8 cellular contexts compared by ENCODE assay signal in the genomic region with DNA sequence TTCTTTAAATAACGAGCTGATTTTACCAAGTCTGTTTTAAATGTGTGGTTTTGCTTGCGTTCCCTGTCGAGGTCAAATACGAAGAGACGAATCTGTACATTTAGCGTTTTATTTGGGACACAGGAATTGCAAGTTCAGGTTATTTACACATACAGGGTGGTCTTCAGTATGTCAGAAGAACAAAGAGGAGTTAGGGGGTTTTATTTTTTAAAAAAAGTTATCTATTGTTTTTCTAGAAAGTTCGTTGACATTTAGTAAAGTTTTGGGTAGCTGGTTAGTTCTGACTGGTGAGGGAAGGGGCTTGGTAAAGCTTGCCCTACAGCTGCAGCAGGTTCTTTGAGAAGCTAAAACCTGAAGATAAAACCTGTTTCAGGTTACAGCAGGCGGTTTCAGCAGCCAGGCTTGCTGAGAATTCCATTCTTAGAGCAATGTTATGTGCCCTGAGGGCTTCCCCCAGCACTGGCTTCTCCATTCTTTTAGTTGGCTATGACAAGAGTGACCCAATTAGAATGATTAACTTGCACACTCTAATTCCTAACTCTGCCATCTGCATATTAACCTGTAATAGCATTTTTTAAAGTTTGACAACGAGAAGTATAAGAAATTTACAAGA. TPM values are rescaled to one million over a fixed set of nuclear protein-coding genes. Genes with fewer than 3 reads are reported as not detected.
DNase-seq lines count a peak whose midpoint lies in the region; ATAC-seq and TF ChIP-seq lines count a peak whose summit lies in the region.

No MANE protein-coding gene starts in this region.

- peak overlapping the region; percentile 40 for H3K4me3 Mint-ChIP-seq in activated naive CD8-positive, alpha-beta T cell treated with anti-CD3 and anti-CD28 coated beads, Interleukin-2, amount 50 U/mL, for 24 hours

- no peak overlapping the region for H3K27ac Mint-ChIP-seq in activated naive CD8-positive, alpha-beta T cell treated with anti-CD3 and anti-CD28 coated beads, Interleukin-2, amount 50 U/mL, for 24 hours

- no peaks in the 10 kb centered on the region for H3K27me3 ChIP-seq in right atrium auricular region
- no peaks in the 10 kb centered on the region for H3K27me3 ChIP-seq in lung (ENCODE audit: control insufficient read depth, insufficient read depth)
- H3K27me3 ChIP-seq in uterus: no peaks in the 10 kb centered on the region

- H3K4me1 Mint-ChIP-seq in activated naive CD8-positive, alpha-beta T cell treated with anti-CD3 and anti-CD28 coated beads, Interleukin-2, amount 50 U/mL, for 24 hours: peaks cover 29% of the 10 kb centered on the region

- no peak for TF ChIP-seq POLR2A in uterus (IDR thresholded peaks at IDR 0.05)

- intact Hi-C loops in Right ventricle myocardium superior (cut with DNase I) (loop anchor here (10.0 kb wide), 1 partner anchor 151 kb away; no protein-coding TSS in a partner anchor), uterus (cut with DNase I; ENCODE audit: low total_unique reads) (no loop called here)

- no peaks in the 10 kb centered on the region for H3K9me3 Mint-ChIP-seq in activated naive CD8-positive, alpha-beta T cell treated with anti-CD3 and anti-CD28 coated beads, Interleukin-2, amount 50 U/mL, for 24 hours

- 91% methylated on average over 9 of the region's 9 CpGs for WGBS in lung, 2 donors

- ATAC-seq in Right ventricle myocardium superior (ENCODE audit: poor library complexity) (no peak), lung (ENCODE audit: insufficient read depth, low FRiP score) (no peak), GM21423 (IDR thresholded peaks at IDR 0.05; ENCODE audit: unreplicated experiment) (no peak), GM21737 (IDR thresholded peaks at IDR 0.05; ENCODE audit: unreplicated experiment) (no peak), HG03442 (IDR thresholded peaks at IDR 0.05; ENCODE audit: unreplicated experiment) (no peak)
- no peak for ATAC-seq in activated naive CD8-positive, alpha-beta T cell treated with anti-CD3 and anti-CD28 coated beads, Interleukin-2, amount 50 U/mL, for 24 hours

- DNase-seq in right atrium auricular region (ENCODE audit: low spot score): no peak
- no peak for DNase-seq in Right ventricle myocardium superior
- DNase-seq in activated naive CD8-positive, alpha-beta T cell treated with anti-CD3 and anti-CD28 coated beads, Interleukin-2, amount 50 U/mL, for 24 hours: no peak
- DNase-seq in lung (ENCODE audit: low spot score): no peak
- DNase-seq in uterus: no peak

- no peaks in the 10 kb centered on the region for H3K27me3 Mint-ChIP-seq in activated naive CD8-positive, alpha-beta T cell treated with anti-CD3 and anti-CD28 coated beads, Interleukin-2, amount 50 U/mL, for 24 hours

- peaks cover 0 to 8% of the 10 kb centered on the region in 2 donors for H3K9me3 ChIP-seq in right atrium auricular region
- no peaks in the 10 kb centered on the region for H3K9me3 ChIP-seq in lung (ENCODE audit: control insufficient read depth in 2 of 2, insufficient read depth in 1 of 2, low read length in 1 of 2)
- no peaks in the 10 kb centered on the region for H3K9me3 ChIP-seq in uterus

- H3K4me1 ChIP-seq in right atrium auricular region: peaks cover 0 to 40% of the 10 kb centered on the region in 2 donors
- peaks cover 3 to 20% of the 10 kb centered on the region in 2 donors for H3K4me1 ChIP-seq in lung (ENCODE audit: control insufficient read depth in 2 of 2, insufficient read depth in 2 of 2, low read length in 2 of 2)
- H3K4me1 ChIP-seq in uterus: peaks cover 0 to 3% of the 10 kb centered on the region in 2 donors

- peaks cover 7% of the 10 kb centered on the region for H3K36me3 Mint-ChIP-seq in activated naive CD8-positive, alpha-beta T cell treated with anti-CD3 and anti-CD28 coated beads, Interleukin-2, amount 50 U/mL, for 24 hours (ENCODE audit: low read depth)

- H3K36me3 ChIP-seq in right atrium auricular region: no peaks in the 10 kb centered on the region
- H3K36me3 ChIP-seq in lung (ENCODE audit: control insufficient read depth in 2 of 2, insufficient read depth in 2 of 2, low read length in 2 of 2): no peaks in the 10 kb centered on the region
- no peaks in the 10 kb centered on the region for H3K36me3 ChIP-seq in uterus

- H3K27ac ChIP-seq in right atrium auricular region: peak overlapping the region; percentile 95 to 99
- peak overlapping the region; percentile 93 to 99 for H3K27ac ChIP-seq in lung (ENCODE audit: low read depth in 1 of 2, low read length in 1 of 2)
- H3K27ac ChIP-seq in uterus: peak overlapping the region; percentile 99 to 100

- no peak for TF ChIP-seq CTCF in right atrium auricular region (IDR thresholded peaks at IDR 0.05)
- TF ChIP-seq CTCF in lung (IDR thresholded peaks at IDR 0.05; ENCODE audit: control extremely low read depth, extremely low read depth): no peak
- no peak for TF ChIP-seq CTCF in uterus (IDR thresholded peaks at IDR 0.05)

- H3K4me3 ChIP-seq in right atrium auricular region: peak overlapping the region in 1 of 2 donors; percentile 68
- no peak overlapping the region for H3K4me3 ChIP-seq in lung
- peak overlapping the region; percentile 47 to 84 for H3K4me3 ChIP-seq in uterus

RNA-seq across cellular contexts. Expression of gene ZNF280D, which starts 0.8 kb away (rescaled TPM):
- total RNA-seq in right atrium auricular region: 10 to 100 TPM; 18.4 to 20.2 TPM
- total RNA-seq in Right ventricle myocardium superior: 21.1 TPM
- total RNA-seq in lung: 10 to 100 TPM; 39.0 to 88.4 TPM
- 10 to 100 TPM in 1 of 2 donors, 1 to 10 TPM in 1; 9.3 to 17.4 TPM for polyA plus RNA-seq in lung
- 100 to 1,000 TPM in 2 of 4 donors, 10 to 100 TPM in 2; 70.9 to 116 (median 96.9) TPM for total RNA-seq in uterus
